20 cellular contexts compared by ENCODE assay signal in the genomic region with DNA sequence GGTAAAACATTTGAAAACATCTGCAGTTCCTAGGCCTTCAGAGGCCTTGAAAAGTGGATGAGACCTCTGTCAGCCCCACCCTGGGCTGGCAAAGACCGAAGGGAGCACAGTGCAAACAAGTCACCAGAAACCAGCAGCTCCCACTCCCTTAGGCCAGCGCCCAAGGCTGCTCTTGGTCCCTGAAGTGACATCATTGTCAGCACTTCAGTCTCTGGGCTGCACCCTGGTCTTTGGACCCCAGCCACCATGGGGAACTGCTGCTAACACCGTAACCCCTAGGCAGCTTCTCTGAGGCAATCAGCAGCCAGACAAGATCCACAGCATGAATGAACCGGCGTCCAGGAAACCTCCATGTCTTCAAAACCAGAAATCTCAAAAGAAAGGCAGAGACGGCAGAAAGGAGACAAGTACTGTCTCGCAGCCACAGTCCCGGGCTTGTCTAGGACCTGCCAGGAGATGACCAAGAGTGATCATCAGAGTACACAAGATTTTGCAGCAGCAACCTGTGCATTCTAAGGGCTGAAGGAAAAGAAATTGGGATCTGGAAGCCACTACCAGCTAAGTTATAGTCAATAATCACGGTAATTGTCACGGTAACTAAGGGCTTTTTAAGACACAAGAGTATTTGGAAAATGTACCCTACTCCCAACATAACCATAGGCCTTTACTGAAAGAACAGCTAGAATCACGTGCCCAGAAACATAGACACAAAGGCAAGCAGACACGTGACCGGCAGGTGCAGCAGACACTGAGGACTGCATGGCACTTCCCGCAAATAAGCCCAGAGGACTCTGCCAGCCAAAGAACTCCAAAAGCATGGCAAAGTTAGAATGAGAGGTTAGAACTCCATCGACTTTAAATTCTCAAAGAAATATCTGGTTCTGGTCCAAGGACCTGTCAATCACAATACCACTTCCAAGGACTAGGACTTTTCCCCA. TPM values are rescaled to one million over a fixed set of nuclear protein-coding genes. Genes with fewer than 3 reads are reported as not detected.
A peak's percentile ranks its signal among the peaks of the same experiment; 100 is the strongest.
DNase-seq lines count a peak whose midpoint lies in the region; ATAC-seq and TF ChIP-seq lines count a peak whose summit lies in the region.
"Had no signal": no experiment of that assay in that cellular context is flagged by ENCODE, and none has a peak within 500 bp of the region (broad histone marks: within the 10 kb centered on the region; RNA-seq: fewer than 3 reads in every experiment).

No MANE protein-coding gene starts in this region.

- no peak for TF ChIP-seq EP300 in transverse colon (IDR thresholded peaks at IDR 0.05; ENCODE audit: low read depth)

- H3K9me3 ChIP-seq in mammary epithelial cell (replicated peaks; ENCODE audit: insufficient read depth, low read length) (no peaks in the 10 kb centered on the region), Peyer's patch (no peaks in the 10 kb centered on the region), left lung (peaks cover 0 to 5% of the 10 kb centered on the region in 2 donors), transverse colon (no peaks in the 10 kb centered on the region)
- H3K9me3 ChIP-seq: vagina had no signal

- H3K4me1 ChIP-seq in mammary epithelial cell (ENCODE audit: insufficient read depth, low read length) (peaks cover 5% of the 10 kb centered on the region), Peyer's patch (peaks cover 0 to 17% (median 2%) of the 10 kb centered on the region in 4 donors), left lung (no peaks in the 10 kb centered on the region), transverse colon (peaks cover 3 to 17% (median 5%) of the 10 kb centered on the region in 4 donors)
- H3K4me1 ChIP-seq: A549, psoas muscle, vagina had no signal

- H3K36me3 Mint-ChIP-seq in MCF 10A (ENCODE audit: insufficient read depth, unreplicated experiment), result no peaks in the 10 kb centered on the region
- H3K36me3 Mint-ChIP-seq: activated CD4-positive, alpha-beta memory T cell treated with anti-CD3 and anti-CD28 coated beads for 36 hours; activated naive CD4-positive, alpha-beta T cell treated with anti-CD3 and anti-CD28 coated beads, Interleukin-2, amount 50 U/mL, for 72 hours; T-cell had no signal

- H3K27me3 Mint-ChIP-seq in MCF 10A (ENCODE audit: insufficient read depth, unreplicated experiment), result peaks cover 39% of the 10 kb centered on the region

- no peak overlapping the region for H3K4me3 Mint-ChIP-seq in MCF 10A (ENCODE audit: unreplicated experiment)
- H3K4me3 Mint-ChIP-seq: activated CD4-positive, alpha-beta memory T cell treated with anti-CD3 and anti-CD28 coated beads for 36 hours; activated T-cell treated with anti-CD3 and anti-CD28 coated beads, Interleukin-2, amount 50 U/mL, for 4 hours; natural killer cell treated with Interleukin-12 subunit alpha and Interleukin-12 subunit beta and Interleukin-15 and Interleukin-18, amount 100 ng/mL, for 72 hours; T-cell had no signal

- no peak overlapping the region for H3K27ac ChIP-seq in mammary epithelial cell (ENCODE audit: insufficient read depth, low read depth, low read length)
- peak overlapping the region in 2 of 4 donors; percentile 63 to 74 for H3K27ac ChIP-seq in Peyer's patch
- no peak overlapping the region for H3K27ac ChIP-seq in left lung
- H3K27ac ChIP-seq in transverse colon, result peak overlapping the region; percentile 81 to 87 (median 84)
- H3K27ac ChIP-seq in RWPE1, result no peak overlapping the region
- H3K27ac ChIP-seq: A549, psoas muscle, vagina had no signal

- dilution Hi-C loops in mammary epithelial cell (cut with HindIII; ENCODE audit: low sequenced_read_pairs), result no loop called here

- no peak overlapping the region for H3K9ac ChIP-seq in mammary epithelial cell (ENCODE audit: insufficient read depth, low read length)

- H3K36me3 ChIP-seq in mammary epithelial cell (ENCODE audit: insufficient read depth, low read length) (no peaks in the 10 kb centered on the region), Peyer's patch (no peaks in the 10 kb centered on the region), left lung (no peaks in the 10 kb centered on the region), transverse colon (no peaks in the 10 kb centered on the region)
- H3K36me3 ChIP-seq: vagina had no signal

- H3K27me3 ChIP-seq in mammary epithelial cell (ENCODE audit: insufficient read depth, low read length) (peaks cover 1% of the 10 kb centered on the region), Peyer's patch (no peaks in the 10 kb centered on the region), left lung (peaks cover 0 to 41% of the 10 kb centered on the region in 2 donors), transverse colon (no peaks in the 10 kb centered on the region)
- H3K27me3 ChIP-seq: vagina had no signal

- no peaks in the 10 kb centered on the region for H3K4me1 Mint-ChIP-seq in MCF 10A (ENCODE audit: insufficient read depth, unreplicated experiment)
- H3K4me1 Mint-ChIP-seq: T-cell had no signal

- no peak overlapping the region for H3K4me2 ChIP-seq in mammary epithelial cell (ENCODE audit: insufficient read depth, low read depth, low read length)
- H3K4me2 ChIP-seq: A549 had no signal

- H2AFZ ChIP-seq in mammary epithelial cell (ENCODE audit: low read depth, low read length), result no peak overlapping the region

- H4K20me1 ChIP-seq in mammary epithelial cell (ENCODE audit: insufficient read depth, low read length), result no peaks in the 10 kb centered on the region

- no TSS peak for BruUV-seq in mammary epithelial cell (replicated peaks; lab: Mats Ljungman, UMichigan)
- BruUV-seq in MCF 10A (replicated peaks; lab: Mats Ljungman, UMichigan), result no TSS peak

- CTCF ChIA-PET in mammary epithelial cell (lab: Charles Lee; ENCODE audit: low non-redundant PET), result no interaction called here
- CTCF ChIA-PET in MCF 10A (lab: Yijun Ruan, JAX), result interaction anchor here (0.6 kb wide), 1 partner anchor 539 kb away, joined by 3 read pairs; no protein-coding TSS in a partner anchor
- CTCF ChIA-PET in RWPE1 (lab: Yijun Ruan, JAX), result interaction anchor here (0.6 to 0.7 kb wide), 3 partner anchors 66 to 383 kb away, joined by 3 to 4 read pairs (median 3); no protein-coding TSS in a partner anchor

- WGBS in mammary epithelial cell (ENCODE audit: low coverage, missing lambda C conversion rate), result 67% methylated on average over 10 of the region's 15 CpGs
- 63 to 77% methylated on average over 5 to 15 of the region's 15 CpGs for WGBS in transverse colon (ENCODE audit: low coverage in 1 of 2), 2 donors

- no peak overlapping the region for H3K4me3 ChIP-seq in mammary epithelial cell (replicated peaks in 1 of 3; ENCODE audit: insufficient read depth in 1 of 3, low read depth in 2 of 3, low read length in 3 of 3)
- no peak overlapping the region for H3K4me3 ChIP-seq in Peyer's patch
- H3K4me3 ChIP-seq in left lung, result no peak overlapping the region
- H3K4me3 ChIP-seq in transverse colon, result no peak overlapping the region
- H3K4me3 ChIP-seq: A549, lung, psoas muscle, vagina had no signal

- POLR2A ChIA-PET in MCF 10A (lab: Yijun Ruan, JAX) (no interaction called here), RWPE1 (lab: Yijun Ruan, JAX; ENCODE audit: low non-redundant PET) (no interaction called here)

- no peak overlapping the region for H3K27ac Mint-ChIP-seq in MCF 10A (ENCODE audit: low read depth, unreplicated experiment)
- H3K27ac Mint-ChIP-seq: activated CD4-positive, alpha-beta memory T cell treated with anti-CD3 and anti-CD28 coated beads for 36 hours; activated naive CD4-positive, alpha-beta T cell treated with anti-CD3 and anti-CD28 coated beads, Interleukin-2, amount 50 U/mL, for 72 hours; natural killer cell treated with Interleukin-12 subunit alpha and Interleukin-12 subunit beta and Interleukin-15 and Interleukin-18, amount 100 ng/mL, for 72 hours; T-cell had no signal

- no peaks in the 10 kb centered on the region for H3K79me2 ChIP-seq in mammary epithelial cell (ENCODE audit: insufficient read depth, low read length)

- TF ChIP-seq CTCF in mammary epithelial cell (conservative IDR thresholded peaks at IDR 0.05 in 1 of 2, IDR thresholded peaks at IDR 0.05 in 1 of 2; ENCODE audit: extremely low read depth in 1 of 2, insufficient read depth in 1 of 2, low read depth in 1 of 2, low read length in 2 of 2), result no peak
- no peak for TF ChIP-seq CTCF in MCF 10A (IDR thresholded peaks at IDR 0.05; ENCODE audit: unreplicated experiment)
- TF ChIP-seq CTCF in Peyer's patch (IDR thresholded peaks at IDR 0.05), result no peak
- no peak for TF ChIP-seq CTCF in left lung (IDR thresholded peaks at IDR 0.05)
- TF ChIP-seq CTCF in transverse colon (IDR thresholded peaks at IDR 0.05), result no peak
- TF ChIP-seq CTCF in RWPE1 (conservative IDR thresholded peaks at IDR 0.05; ENCODE audit: low read depth), result no peak

- peak; percentile 33 for ATAC-seq in left lung
- no peak for ATAC-seq in activated CD4-positive, CD25-positive, alpha-beta regulatory T cell treated with anti-CD3 and anti-CD28 coated beads, Interleukin-2, amount 50 U/mL, for 24 hours
- ATAC-seq: A549; activated naive CD4-positive, alpha-beta T cell treated with anti-CD3 and anti-CD28 coated beads, Interleukin-2, amount 50 U/mL, for 72 hours; activated T-cell treated with anti-CD3 and anti-CD28 coated beads, Interleukin-2, amount 50 U/mL, for 4 hours; natural killer cell treated with Interleukin-12 subunit alpha and Interleukin-12 subunit beta and Interleukin-15 and Interleukin-18, amount 100 ng/mL, for 72 hours; psoas muscle; T-cell had no signal

- intact Hi-C loops in mammary epithelial cell (cut with micrococcal nuclease) (no loop called here), MCF 10A (cut with micrococcal nuclease) (no loop called here), left lung (cut with DNase I) (no loop called here), transverse colon (cut with DNase I; ENCODE audit: low total_unique reads) (loop anchor here (5.0 kb wide), 1 partner anchor 99 kb away; no protein-coding TSS in a partner anchor)

- no peaks in the 10 kb centered on the region for H3K9me3 Mint-ChIP-seq in MCF 10A (ENCODE audit: unreplicated experiment)
- H3K9me3 Mint-ChIP-seq: activated CD4-positive, alpha-beta memory T cell treated with anti-CD3 and anti-CD28 coated beads for 36 hours; activated naive CD4-positive, alpha-beta T cell treated with anti-CD3 and anti-CD28 coated beads, Interleukin-2, amount 50 U/mL, for 72 hours; activated T-cell treated with anti-CD3 and anti-CD28 coated beads, Interleukin-2, amount 50 U/mL, for 4 hours; natural killer cell treated with Interleukin-12 subunit alpha and Interleukin-12 subunit beta and Interleukin-15 and Interleukin-18, amount 100 ng/mL, for 72 hours; T-cell had no signal

- TF ChIP-seq POLR2A in Peyer's patch (IDR thresholded peaks at IDR 0.05) (no peak), transverse colon (IDR thresholded peaks at IDR 0.05) (no peak)

- in situ Hi-C loops in mammary epithelial cell (cut with MboI; ENCODE audit: low sequenced_read_pairs in 2 of 2) (no loop called here), transverse colon (cut with MboI; ENCODE audit: low pct_ligation_motif_present in 1 of 4, low pct_unique_long_range_greater_than_20kb in 1 of 4, low sequenced_read_pairs in 3 of 4) (no loop called here)

- DNase-seq in mammary epithelial cell, result peak; percentile 39
- no peak for DNase-seq in MCF 10A (ENCODE audit: unreplicated experiment)
- DNase-seq in Peyer's patch, result peak in 2 of 3 donors; percentile 84 to 85
- DNase-seq in left lung, result no peak
- DNase-seq in transverse colon, result no peak
- DNase-seq in RWPE1 (ENCODE audit: low spot score), result no peak
- no peak for DNase-seq in ureter (ENCODE audit: low spot score)
- DNase-seq: activated CD4-positive, alpha-beta memory T cell treated with anti-CD3 and anti-CD28 coated beads for 36 hours; activated T-cell treated with anti-CD3 and anti-CD28 coated beads, Interleukin-2, amount 50 U/mL, for 4 hours; C1 segment of cervical spinal cord; NCI-H2171; psoas muscle; stimulated activated naive CD4-positive, alpha-beta T cell; T-cell had no signal

RNA-seq across cellular contexts. Expression of a gene that starts 23.3 kb away (rescaled TPM):
- under 1 TPM in 1 of 2 donors, not detected in 1; 0.83 TPM for total RNA-seq in mammary epithelial cell
- polyA plus RNA-seq in mammary epithelial cell, result not detected
- polyA minus RNA-seq in mammary epithelial cell, result not detected
- not detected in 2 replicates for total RNA-seq in MCF 10A (2022)
- total RNA-seq in Peyer's patch, result 10 to 100 TPM in 1 of 4 donors, 1 to 10 TPM in 3; 5.6 to 18.2 (median 7.7) TPM
- total RNA-seq in left lung, result 1 to 10 TPM; 1.5 to 6.5 TPM
- total RNA-seq in transverse colon, result 10 to 100 TPM in 3 of 4 donors, 1 to 10 TPM in 1; 7.8 to 19.1 (median 13.0) TPM
- total RNA-seq in ureter, result 23.6 TPM
- total RNA-seq: activated CD4-positive, alpha-beta memory T cell treated with anti-CD3 and anti-CD28 coated beads for 36 hours; activated naive CD4-positive, alpha-beta T cell treated with anti-CD3 and anti-CD28 coated beads, Interleukin-2, amount 50 U/mL, for 72 hours; activated T-cell treated with anti-CD3 and anti-CD28 coated beads, Interleukin-2, amount 50 U/mL, for 4 hours; natural killer cell treated with Interleukin-12 subunit alpha and Interleukin-12 subunit beta and Interleukin-15 and Interleukin-18, amount 100 ng/mL, for 72 hours; T-cell had no signal
- polyA plus RNA-seq: A549 had no signal

Comparison
In these comparisons a context has a peak if more than half of its experiments do, and no peak if none do; other contexts are left out.
1. DNase-seq: peak in mammary epithelial cell (single experiment) and Peyer's patch (2 of 3); none in MCF 10A (single experiment), left lung (0 of 2), transverse colon (single experiment), RWPE1 (single experiment) and ureter (single experiment).
2. H3K27ac ChIP-seq: peak in transverse colon (4 of 4); none in mammary epithelial cell (single experiment), left lung (0 of 2) and RWPE1 (single experiment).